ENCODE assay signal across 1 cellular context in genomic region chr22:37175414-37176144, GRCh38.
TF ChIP-seq lines count a peak whose summit lies in the region.

No MANE protein-coding gene starts in this region.

TF ChIP-seq in IMR-90, 13 proteins besides CTCF, POLR2A, EP300 and RAD21 (continued from another document):
- TF ChIP-seq RCOR1 (IDR thresholded peaks at IDR 0.05; ENCODE audit: insufficient replicate concordance, low read length) (no peak), BHLHE40 (IDR thresholded peaks at IDR 0.05; ENCODE audit: low read depth, low read length) (no peak), FOS (IDR thresholded peaks at IDR 0.05; ENCODE audit: low read depth, low read length) (no peak), CHD1 (IDR thresholded peaks at IDR 0.05; ENCODE audit: low read depth, low read length) (no peak), MAZ (IDR thresholded peaks at IDR 0.05; ENCODE audit: borderline replicate concordance, low read depth, low read length) (no peak)
